ENCODE assay signal across 18 cellular contexts in genomic region chr3:113754486-113755159, GRCh38. TPM values are rescaled to one million over a fixed set of nuclear protein-coding genes. Genes with fewer than 3 reads are reported as not detected.
A peak's percentile ranks its signal among the peaks of the same experiment; 100 is the strongest.
DNase-seq lines count a peak whose midpoint lies in the region; ATAC-seq lines count a peak whose summit lies in the region.
"Had no signal": no experiment of that assay in that cellular context is flagged by ENCODE, and none has a peak within 500 bp of the region (broad histone marks: within the 10 kb centered on the region; RNA-seq: fewer than 3 reads in every experiment).

No MANE protein-coding gene starts in this region.

- no peaks in the 10 kb centered on the region for H3K27me3 Mint-ChIP-seq in activated T-cell treated with anti-CD3 and anti-CD28 coated beads, Interleukin-2, amount 50 U/mL, for 72 hours (ENCODE audit: low read depth)
- H3K27me3 Mint-ChIP-seq: CD4-positive, alpha-beta T cell; naive thymus-derived CD4-positive, alpha-beta T cell; T-cell had no signal

- H3K36me3 ChIP-seq in subcutaneous abdominal adipose tissue (ENCODE audit: control insufficient read depth in 5 of 5, insufficient read depth in 5 of 5, low read length in 5 of 5) = no peaks in the 10 kb centered on the region
- H3K36me3 ChIP-seq: HAP-1, stomach had no signal

- peaks cover 0 to 5% of the 10 kb centered on the region in 2 donors for H3K9me3 Mint-ChIP-seq in activated T-cell treated with anti-CD3 and anti-CD28 coated beads, Interleukin-2, amount 50 U/mL, for 72 hours

- DNase-seq in NAMALWA (ENCODE audit: low spot score) = peak; percentile 39
- no peak for DNase-seq in activated T-cell treated with anti-CD3 and anti-CD28 coated beads, Interleukin-2, amount 50 U/mL, for 72 hours
- no peak for DNase-seq in substantia nigra (lab: John Stamatoyannopoulos, UW)
- no peak for DNase-seq in NCI-H146 treated with DMSO at 0.1 percent for 48 hours (lab: John Stamatoyannopoulos, UW; ENCODE audit: unreplicated experiment)
- no peak for DNase-seq in activated CD4-positive, alpha-beta T cell treated with anti-CD3 and anti-CD28 coated beads for 48 hours
- DNase-seq: activated CD4-positive, CD25-positive, alpha-beta regulatory T cell; activated naive CD4-positive, alpha-beta T cell; CD4-positive, alpha-beta T cell; naive thymus-derived CD4-positive, alpha-beta T cell; posterior cingulate gyrus; stomach; T-cell had no signal

- peaks cover 8% of the 10 kb centered on the region for H3K4me1 Mint-ChIP-seq in activated T-cell treated with anti-CD3 and anti-CD28 coated beads, Interleukin-2, amount 50 U/mL, for 72 hours (ENCODE audit: low read depth)

- H3K9ac ChIP-seq in subcutaneous abdominal adipose tissue (ENCODE audit: low read length in 5 of 5) = no peak overlapping the region

- ATAC-seq in GM18861 (IDR thresholded peaks at IDR 0.05; ENCODE audit: unreplicated experiment) = peak; percentile 53
- peak; percentile 48 for ATAC-seq in GM21447 (IDR thresholded peaks at IDR 0.05; ENCODE audit: unreplicated experiment)
- ATAC-seq in activated T-cell treated with anti-CD3 and anti-CD28 coated beads, Interleukin-2, amount 50 U/mL, for 72 hours (replicated peaks in 1 of 2) = no peak
- ATAC-seq: naive thymus-derived CD4-positive, alpha-beta T cell; T-cell had no signal

- H3K4me1 ChIP-seq in subcutaneous abdominal adipose tissue (ENCODE audit: control insufficient read depth in 5 of 5, insufficient read depth in 5 of 5, low read length in 5 of 5) = peaks cover 0 to 13% (median 3%) of the 10 kb centered on the region in 5 donors

- no peak overlapping the region for H3K4me3 Mint-ChIP-seq in activated T-cell treated with anti-CD3 and anti-CD28 coated beads, Interleukin-2, amount 50 U/mL, for 72 hours
- H3K4me3 Mint-ChIP-seq: CD4-positive, alpha-beta T cell; naive thymus-derived CD4-positive, alpha-beta T cell; T-cell had no signal

- peak overlapping the region; percentile 9 for H3K27ac ChIP-seq in subcutaneous abdominal adipose tissue (ENCODE audit: low read depth, low read length)
- H3K27ac ChIP-seq in substantia nigra (ENCODE audit: low read depth, low read length, poor library complexity, severe bottlenecking) = no peak overlapping the region
- H3K27ac ChIP-seq: RWPE1 had no signal

- H3K36me3 Mint-ChIP-seq in activated T-cell treated with anti-CD3 and anti-CD28 coated beads, Interleukin-2, amount 50 U/mL, for 72 hours (ENCODE audit: insufficient read depth in 2 of 2) = peaks cover 4 to 7% of the 10 kb centered on the region in 2 donors

- H3K4me3 ChIP-seq in subcutaneous abdominal adipose tissue (ENCODE audit: low read depth in 1 of 5, low read length in 5 of 5) = no peak overlapping the region
- H3K4me3 ChIP-seq: HAP-1, smooth muscle cell, stomach had no signal

- H3K27me3 ChIP-seq in subcutaneous abdominal adipose tissue (ENCODE audit: control insufficient read depth in 5 of 5, insufficient read depth in 4 of 5, low read length in 5 of 5) = no peaks in the 10 kb centered on the region
- H3K27me3 ChIP-seq: stomach had no signal

- peaks cover 0 to 3% (median 0%) of the 10 kb centered on the region in 5 donors for H3K9me3 ChIP-seq in subcutaneous abdominal adipose tissue (ENCODE audit: control insufficient read depth in 5 of 5, low read length in 5 of 5)
- H3K9me3 ChIP-seq: HAP-1, stomach had no signal

- no peak overlapping the region for H3K27ac Mint-ChIP-seq in activated T-cell treated with anti-CD3 and anti-CD28 coated beads, Interleukin-2, amount 50 U/mL, for 72 hours
- H3K27ac Mint-ChIP-seq: CD4-positive, alpha-beta T cell; T-cell had no signal

RNA-seq across cellular contexts. Expression of gene ATP6V1A, which starts 7.8 kb away (rescaled TPM):
- 10 to 100 TPM; 30.7 to 31.3 TPM for total RNA-seq in activated T-cell treated with anti-CD3 and anti-CD28 coated beads, Interleukin-2, amount 50 U/mL, for 72 hours

RNA-seq across cellular contexts. Expression of gene NAA50, which starts 8.6 kb away (rescaled TPM):
- 100 to 1,000 TPM in 1 of 2 donors, 10 to 100 TPM in 1; 90.5 to 105 TPM for total RNA-seq in activated T-cell treated with anti-CD3 and anti-CD28 coated beads, Interleukin-2, amount 50 U/mL, for 72 hours

RNA-seq across cellular contexts. Expression of gene USF3, which starts 58.2 kb away (rescaled TPM):
- total RNA-seq in activated T-cell treated with anti-CD3 and anti-CD28 coated beads, Interleukin-2, amount 50 U/mL, for 72 hours = 10 to 100 TPM; 16.8 to 18.2 TPM

Comparison
In these comparisons a context has a peak if more than half of its experiments do, and no peak if none do; other contexts are left out.
1. ATAC-seq: peak in GM18861 (single experiment) and GM21447 (single experiment); none in activated T-cell treated with anti-CD3 and anti-CD28 coated beads, Interleukin-2, amount 50 U/mL, for 72 hours (0 of 2).